In the genomic region with DNA sequence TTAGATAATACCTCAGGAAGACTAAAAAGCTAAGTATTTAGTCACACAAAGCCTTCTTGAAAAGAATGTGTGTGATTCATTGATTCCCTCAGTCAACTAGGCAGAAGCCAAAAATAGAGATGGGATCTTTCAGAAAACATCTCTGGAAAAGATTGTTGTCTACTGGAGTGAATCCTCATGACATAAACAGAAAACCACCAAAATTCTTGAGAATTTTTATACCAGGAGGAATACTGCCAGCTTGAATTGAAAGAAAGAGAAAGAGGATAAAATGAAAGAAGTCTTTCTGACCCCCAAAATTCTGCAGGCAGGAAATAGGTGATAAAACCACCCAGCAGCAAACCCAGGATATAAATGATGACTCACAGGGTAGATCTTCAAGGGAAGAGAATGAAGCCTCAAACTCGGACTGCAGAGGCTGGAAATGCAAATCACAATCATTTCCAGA, we compare ENCODE assay signal across 11 cellular contexts.
DNase-seq lines count a peak whose midpoint lies in the region; ATAC-seq and TF ChIP-seq lines count a peak whose summit lies in the region.
"Had no signal": no experiment of that assay in that cellular context is flagged by ENCODE, and none has a peak within 500 bp of the region (broad histone marks: within the 10 kb centered on the region; RNA-seq: fewer than 3 reads in every experiment).

No MANE protein-coding gene starts in this region.

- peaks cover 4% of the 10 kb centered on the region for H3K9me3 Mint-ChIP-seq in activated CD8-positive, alpha-beta T cell treated with anti-CD3 and anti-CD28 coated beads, Interleukin-2, amount 10 ng/mL, durations not matched to agents 7 days and 5 days (ENCODE audit: insufficient read depth)
- H3K9me3 Mint-ChIP-seq: neural crest cell had no signal

- intact Hi-C loops in lower leg skin (cut with DNase I; ENCODE audit: low total_unique reads): no loop called here

- no peak overlapping the region for H2AK5ac ChIP-seq in trophoblast cell (ENCODE audit: low read length)

- no peak overlapping the region for H2AFZ ChIP-seq in trophoblast cell (ENCODE audit: insufficient read depth, low read length, poor library complexity)

- no peak overlapping the region for H2BK5ac ChIP-seq in trophoblast cell (ENCODE audit: low read depth, low read length, poor library complexity)

- CTCF ChIA-PET in activated CD8-positive, alpha-beta T cell treated with anti-CD3 and anti-CD28 coated beads, Interleukin-2, amount 10 ng/mL, durations not matched to agents 7 days and 5 days (lab: Charles Lee): no interaction called here

- H3K79me2 ChIP-seq in trophoblast cell (ENCODE audit: control insufficient read depth, insufficient read depth, low read length, poor library complexity): no peaks in the 10 kb centered on the region

- WGBS in trophoblast cell (ENCODE audit: extremely low coverage, insufficient coverage, insufficient read length): no CpG with 5 or more reads among the region's 1 CpG
- 25 to 31% methylated on average over 1 of the region's 1 CpG for WGBS in lower leg skin, 2 donors

- no peak overlapping the region for H4K91ac ChIP-seq in trophoblast cell (ENCODE audit: low read depth, low read length)

- H3K9me3 ChIP-seq in trophoblast cell (ENCODE audit: insufficient read depth, low read depth, low read length): no peaks in the 10 kb centered on the region

- H3K9ac ChIP-seq in trophoblast cell (ENCODE audit: low read length): no peak overlapping the region

- H3K36me3 ChIP-seq in trophoblast cell (ENCODE audit: control insufficient read depth in 1 of 2, insufficient read depth in 2 of 2, low read length in 2 of 2): no peaks in the 10 kb centered on the region

- no peak overlapping the region for H4K8ac ChIP-seq in trophoblast cell (ENCODE audit: low read depth, low read length)

- H3K27ac ChIP-seq in trophoblast cell (ENCODE audit: low read depth, low read length): peak overlapping the region; percentile 20

- H2BK120ac ChIP-seq in trophoblast cell (ENCODE audit: insufficient read depth, low read length, poor library complexity): no peak overlapping the region

- H2BK12ac ChIP-seq in trophoblast cell (ENCODE audit: low read length): no peak overlapping the region

- H3K36me3 Mint-ChIP-seq in activated CD8-positive, alpha-beta T cell treated with anti-CD3 and anti-CD28 coated beads, Interleukin-2, amount 10 ng/mL, durations not matched to agents 7 days and 5 days (ENCODE audit: low read depth): no peaks in the 10 kb centered on the region

- no peak overlapping the region for H3K14ac ChIP-seq in trophoblast cell (ENCODE audit: low read length)

- no peaks in the 10 kb centered on the region for H3K4me1 ChIP-seq in trophoblast cell (ENCODE audit: control insufficient read depth in 1 of 2, insufficient read depth in 2 of 2, low read length in 2 of 2)

- H3K23ac ChIP-seq in trophoblast cell (ENCODE audit: low read length): no peak overlapping the region

- H3K27me3 ChIP-seq in trophoblast cell (ENCODE audit: insufficient read depth, low read length): no peaks in the 10 kb centered on the region

- no peaks in the 10 kb centered on the region for H3K4me1 Mint-ChIP-seq in activated CD8-positive, alpha-beta T cell treated with anti-CD3 and anti-CD28 coated beads, Interleukin-2, amount 10 ng/mL, durations not matched to agents 7 days and 5 days (ENCODE audit: low read depth)

- no peak for ATAC-seq in HG02763 (IDR thresholded peaks at IDR 0.05; ENCODE audit: unreplicated experiment)
- ATAC-seq in activated CD8-positive, alpha-beta T cell treated with anti-CD3 and anti-CD28 coated beads, Interleukin-2, amount 10 ng/mL, durations not matched to agents 7 days and 5 days: no peak

- H4K12ac ChIP-seq in trophoblast cell (ENCODE audit: low read depth, low read length): no peak overlapping the region

- no peak overlapping the region for H3K18ac ChIP-seq in trophoblast cell (ENCODE audit: low read length)

- H3K4me3 ChIP-seq in trophoblast cell (ENCODE audit: low read depth, low read length) (no peak overlapping the region), lower leg skin (ENCODE audit: low read depth, poor library complexity, severe bottlenecking) (no peak overlapping the region)

- no peak overlapping the region for H3K4me2 ChIP-seq in trophoblast cell (ENCODE audit: low read length)

- TF ChIP-seq POLR2A in lower leg skin (IDR thresholded peaks at IDR 0.05): no peak

- H3K4me3 Mint-ChIP-seq in activated CD8-positive, alpha-beta T cell treated with anti-CD3 and anti-CD28 coated beads, Interleukin-2, amount 10 ng/mL, durations not matched to agents 7 days and 5 days: no peak overlapping the region
- H3K4me3 Mint-ChIP-seq: neural crest cell had no signal

- H3K4ac ChIP-seq in trophoblast cell (ENCODE audit: low read depth, low read length): no peak overlapping the region

- no peak for TF ChIP-seq CTCF in lower leg skin (IDR thresholded peaks at IDR 0.05)

- H3K27me3 Mint-ChIP-seq in activated CD8-positive, alpha-beta T cell treated with anti-CD3 and anti-CD28 coated beads, Interleukin-2, amount 10 ng/mL, durations not matched to agents 7 days and 5 days (ENCODE audit: low read depth): no peaks in the 10 kb centered on the region

- POLR2A ChIA-PET in activated CD8-positive, alpha-beta T cell treated with anti-CD3 and anti-CD28 coated beads, Interleukin-2, amount 10 ng/mL, durations not matched to agents 7 days and 5 days (lab: Charles Lee): no interaction called here

- no peak overlapping the region for H3K27ac Mint-ChIP-seq in activated CD8-positive, alpha-beta T cell treated with anti-CD3 and anti-CD28 coated beads, Interleukin-2, amount 10 ng/mL, durations not matched to agents 7 days and 5 days

- DNase-seq in ELR (ENCODE audit: low read depth) (peak; percentile 92), RPMI7951 (ENCODE audit: low read depth) (peak; percentile 88), epidermal melanocyte (ENCODE audit: insufficient read length, low spot score) (peak; percentile 21), trophoblast cell (peak; percentile 18 to 83), lower leg skin (ENCODE audit: low spot score in 2 of 2) (no peak), NK-92 (lab: John Stamatoyannopoulos, UW; ENCODE audit: unreplicated experiment) (no peak)
- no peak for DNase-seq in activated CD8-positive, alpha-beta T cell treated with anti-CD3 and anti-CD28 coated beads, Interleukin-2, amount 10 ng/mL, durations not matched to agents 7 days and 5 days
- DNase-seq: DMS153; stimulated activated CD4-positive, alpha-beta T cell treated with anti-CD3 and anti-CD28 coated beads, Interleukin-4, amount 100 ng/mL, for 24 hours had no signal

- no peaks in the 10 kb centered on the region for H3K79me1 ChIP-seq in trophoblast cell (ENCODE audit: low read length)

Comparison
In these comparisons a context has a peak if more than half of its experiments do, and no peak if none do; other contexts are left out.
1. DNase-seq: peak in ELR (single experiment), RPMI7951 (single experiment), epidermal melanocyte (single experiment) and trophoblast cell (2 of 2); none in lower leg skin (0 of 2), activated CD8-positive, alpha-beta T cell treated with anti-CD3 and anti-CD28 coated beads, Interleukin-2, amount 10 ng/mL, durations not matched to agents 7 days and 5 days (single experiment) and NK-92 (single experiment).